Comparison of ENCODE assay signal across 1 cellular context in the genomic region with DNA sequence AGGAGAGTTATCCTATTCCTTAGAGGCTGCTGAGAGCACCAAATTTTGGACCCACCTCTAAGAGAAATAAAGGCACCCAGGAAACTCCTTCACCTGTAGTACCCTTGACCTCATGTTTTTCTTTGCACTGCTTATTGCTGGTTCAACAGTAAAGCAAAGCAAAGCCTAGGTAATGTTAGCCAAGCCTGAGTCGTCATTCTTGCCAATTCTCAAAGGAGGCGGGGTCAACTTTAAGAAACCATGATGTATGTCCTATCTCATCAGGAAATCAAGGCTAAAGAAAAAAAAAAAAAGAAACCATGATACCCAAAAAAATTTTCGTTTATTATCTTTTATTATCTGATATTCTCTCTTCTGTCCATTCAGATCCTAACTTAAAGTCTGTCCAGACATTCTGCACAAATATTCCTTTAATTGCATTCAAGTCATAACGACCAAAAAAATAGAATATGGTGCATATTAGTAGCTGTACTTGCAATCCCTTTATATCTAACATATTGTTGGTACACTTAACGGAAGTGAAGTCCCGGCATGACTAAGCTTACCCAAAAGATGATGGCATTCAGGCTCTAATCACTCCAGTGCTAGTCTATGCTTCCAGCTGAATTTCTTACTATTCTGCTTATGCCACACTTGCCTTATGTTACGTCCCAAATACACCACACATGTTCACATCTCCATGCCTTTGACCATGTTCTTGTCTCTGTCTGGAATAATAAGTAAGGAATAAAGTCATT.
TF ChIP-seq lines count a peak whose summit lies in the region.

No MANE protein-coding gene starts in this region.

TF ChIP-seq in K562, 482 proteins besides CTCF, POLR2A, EP300 and RAD21 (continued from another document):
- TF ChIP-seq, protein P1, sequence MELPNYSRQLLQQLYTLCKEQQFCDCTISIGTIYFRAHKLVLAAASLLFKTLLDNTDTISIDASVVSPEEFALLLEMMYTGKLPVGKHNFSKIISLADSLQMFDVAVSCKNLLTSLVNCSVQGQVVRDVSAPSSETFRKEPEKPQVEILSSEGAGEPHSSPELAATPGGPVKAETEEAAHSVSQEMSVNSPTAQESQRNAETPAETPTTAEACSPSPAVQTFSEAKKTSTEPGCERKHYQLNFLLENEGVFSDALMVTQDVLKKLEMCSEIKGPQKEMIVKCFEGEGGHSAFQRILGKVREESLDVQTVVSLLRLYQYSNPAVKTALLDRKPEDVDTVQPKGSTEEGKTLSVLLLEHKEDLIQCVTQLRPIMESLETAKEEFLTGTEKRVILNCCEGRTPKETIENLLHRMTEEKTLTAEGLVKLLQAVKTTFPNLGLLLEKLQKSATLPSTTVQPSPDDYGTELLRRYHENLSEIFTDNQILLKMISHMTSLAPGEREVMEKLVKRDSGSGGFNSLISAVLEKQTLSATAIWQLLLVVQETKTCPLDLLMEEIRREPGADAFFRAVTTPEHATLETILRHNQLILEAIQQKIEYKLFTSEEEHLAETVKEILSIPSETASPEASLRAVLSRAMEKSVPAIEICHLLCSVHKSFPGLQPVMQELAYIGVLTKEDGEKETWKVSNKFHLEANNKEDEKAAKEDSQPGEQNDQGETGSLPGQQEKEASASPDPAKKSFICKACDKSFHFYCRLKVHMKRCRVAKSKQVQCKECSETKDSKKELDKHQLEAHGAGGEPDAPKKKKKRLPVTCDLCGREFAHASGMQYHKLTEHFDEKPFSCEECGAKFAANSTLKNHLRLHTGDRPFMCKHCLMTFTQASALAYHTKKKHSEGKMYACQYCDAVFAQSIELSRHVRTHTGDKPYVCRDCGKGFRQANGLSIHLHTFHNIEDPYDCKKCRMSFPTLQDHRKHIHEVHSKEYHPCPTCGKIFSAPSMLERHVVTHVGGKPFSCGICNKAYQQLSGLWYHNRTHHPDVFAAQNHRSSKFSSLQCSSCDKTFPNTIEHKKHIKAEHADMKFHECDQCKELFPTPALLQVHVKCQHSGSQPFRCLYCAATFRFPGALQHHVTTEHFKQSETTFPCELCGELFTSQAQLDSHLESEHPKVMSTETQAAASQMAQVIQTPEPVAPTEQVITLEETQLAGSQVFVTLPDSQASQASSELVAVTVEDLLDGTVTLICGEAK (IDR thresholded peaks at IDR 0.05) = no peak
- TF ChIP-seq, protein P1 (CRISPR knock-in tag; IDR thresholded peaks at IDR 0.05) = no peak
- TF ChIP-seq CBX3 (IDR thresholded peaks at IDR 0.05; ENCODE audit: borderline replicate concordance in 1 of 2, low read length in 2 of 2) (no peak), FOXA1 (IDR thresholded peaks at IDR 0.05; ENCODE audit: borderline replicate concordance) (no peak), ZZZ3 (IDR thresholded peaks at IDR 0.05) (no peak), ZNF384 (IDR thresholded peaks at IDR 0.05; ENCODE audit: low read depth, low read length) (peak; percentile 74), TAL1 (IDR thresholded peaks at IDR 0.05) (no peak), NFE2 (IDR thresholded peaks at IDR 0.05; ENCODE audit: low read depth) (0 out of 2 replicates have a peak, but pooled peaks have one; percentile 24), BRD4 (IDR thresholded peaks at IDR 0.05) (no peak), ELF4 (CRISPR knock-in tag; IDR thresholded peaks at IDR 0.05) (no peak)
- TF ChIP-seq, protein P2, sequence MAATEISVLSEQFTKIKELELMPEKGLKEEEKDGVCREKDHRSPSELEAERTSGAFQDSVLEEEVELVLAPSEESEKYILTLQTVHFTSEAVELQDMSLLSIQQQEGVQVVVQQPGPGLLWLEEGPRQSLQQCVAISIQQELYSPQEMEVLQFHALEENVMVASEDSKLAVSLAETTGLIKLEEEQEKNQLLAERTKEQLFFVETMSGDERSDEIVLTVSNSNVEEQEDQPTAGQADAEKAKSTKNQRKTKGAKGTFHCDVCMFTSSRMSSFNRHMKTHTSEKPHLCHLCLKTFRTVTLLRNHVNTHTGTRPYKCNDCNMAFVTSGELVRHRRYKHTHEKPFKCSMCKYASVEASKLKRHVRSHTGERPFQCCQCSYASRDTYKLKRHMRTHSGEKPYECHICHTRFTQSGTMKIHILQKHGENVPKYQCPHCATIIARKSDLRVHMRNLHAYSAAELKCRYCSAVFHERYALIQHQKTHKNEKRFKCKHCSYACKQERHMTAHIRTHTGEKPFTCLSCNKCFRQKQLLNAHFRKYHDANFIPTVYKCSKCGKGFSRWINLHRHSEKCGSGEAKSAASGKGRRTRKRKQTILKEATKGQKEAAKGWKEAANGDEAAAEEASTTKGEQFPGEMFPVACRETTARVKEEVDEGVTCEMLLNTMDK (IDR thresholded peaks at IDR 0.05; ENCODE audit: borderline replicate concordance, insufficient read depth, low read depth, low read length, poor library complexity, severe bottlenecking) = no peak
- TF ChIP-seq, protein P3, sequence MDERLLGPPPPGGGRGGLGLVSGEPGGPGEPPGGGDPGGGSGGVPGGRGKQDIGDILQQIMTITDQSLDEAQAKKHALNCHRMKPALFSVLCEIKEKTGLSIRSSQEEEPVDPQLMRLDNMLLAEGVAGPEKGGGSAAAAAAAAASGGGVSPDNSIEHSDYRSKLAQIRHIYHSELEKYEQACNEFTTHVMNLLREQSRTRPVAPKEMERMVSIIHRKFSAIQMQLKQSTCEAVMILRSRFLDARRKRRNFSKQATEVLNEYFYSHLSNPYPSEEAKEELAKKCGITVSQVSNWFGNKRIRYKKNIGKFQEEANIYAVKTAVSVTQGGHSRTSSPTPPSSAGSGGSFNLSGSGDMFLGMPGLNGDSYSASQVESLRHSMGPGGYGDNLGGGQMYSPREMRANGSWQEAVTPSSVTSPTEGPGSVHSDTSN (CRISPR knock-in tag; IDR thresholded peaks at IDR 0.05; ENCODE audit: low read depth) = no peak
- TF ChIP-seq, protein P3 (tag; conservative IDR thresholded peaks at IDR 0.05; ENCODE audit: low read depth) = no peak
- TF ChIP-seq, protein P4, sequence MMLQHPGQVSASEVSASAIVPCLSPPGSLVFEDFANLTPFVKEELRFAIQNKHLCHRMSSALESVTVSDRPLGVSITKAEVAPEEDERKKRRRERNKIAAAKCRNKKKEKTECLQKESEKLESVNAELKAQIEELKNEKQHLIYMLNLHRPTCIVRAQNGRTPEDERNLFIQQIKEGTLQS (IDR thresholded peaks at IDR 0.05) = 0 out of 2 replicates have a peak, but pooled peaks have one; percentile 34
- TF ChIP-seq, protein P4 (CRISPR knock-in tag; conservative IDR thresholded peaks at IDR 0.05) = no peak
